ENCODE assay signal across 27 cellular contexts in genomic region chr2:38586926-38587325, GRCh38. TPM values are rescaled to one million over a fixed set of nuclear protein-coding genes. Genes with fewer than 3 reads are reported as not detected.
DNase-seq lines count a peak whose midpoint lies in the region; ATAC-seq and TF ChIP-seq lines count a peak whose summit lies in the region.
"Had no signal": no experiment of that assay in that cellular context is flagged by ENCODE, and none has a peak within 500 bp of the region (broad histone marks: within the 10 kb centered on the region; RNA-seq: fewer than 3 reads in every experiment).

No MANE protein-coding gene starts in this region.

- H3K9me3 ChIP-seq in SK-N-MC (ENCODE audit: low read depth, low read length) = no peaks in the 10 kb centered on the region
- no peaks in the 10 kb centered on the region for H3K9me3 ChIP-seq in CD4-positive, alpha-beta T cell (ENCODE audit: control insufficient read depth, low read length)
- H3K9me3 ChIP-seq: BE2C, HAP-1, prostate gland, SJCRH30 had no signal

- peak overlapping the region in 1 of 2 donors; percentile 22 for H3K4me3 Mint-ChIP-seq in activated T-cell treated with anti-CD3 and anti-CD28 coated beads, Interleukin-2, amount 50 U/mL, for 72 hours
- no peak overlapping the region for H3K4me3 Mint-ChIP-seq in CD4-positive, alpha-beta T cell
- H3K4me3 Mint-ChIP-seq in activated T-helper 1 cell treated with anti-CD3 and anti-CD28 coated beads, Interleukin-12 subunit alpha, Interleukin-12 subunit beta, Interleukin-2, Interleukin-4 antibody, amounts not matched to agents 30 ng/mL and 10 ng/mL and 1 ng/mL, durations not matched to agents 14 hours and 24 hours and 36 hours = no peak overlapping the region
- H3K4me3 Mint-ChIP-seq: activated CD8-positive, alpha-beta T cell treated with anti-CD3 and anti-CD28 coated beads for 36 hours; activated naive CD8-positive, alpha-beta T cell treated with anti-CD3 and anti-CD28 coated beads, Interleukin-2, amount 50 U/mL, for 24 hours; IgD-negative memory B cell; naive B cell; stimulated activated naive CD8-positive, alpha-beta T cell treated with anti-CD3 and anti-CD28 coated beads, Interleukin-15, Interleukin-2, amounts not matched to agents 100 ng/mL and 50 ng/mL, for 24 hours had no signal

- no peaks in the 10 kb centered on the region for H3K27me3 Mint-ChIP-seq in activated T-cell treated with anti-CD3 and anti-CD28 coated beads, Interleukin-2, amount 50 U/mL, for 72 hours (ENCODE audit: low read depth)
- H3K27me3 Mint-ChIP-seq in CD4-positive, alpha-beta T cell = no peaks in the 10 kb centered on the region
- H3K27me3 Mint-ChIP-seq in activated T-helper 1 cell treated with anti-CD3 and anti-CD28 coated beads, Interleukin-12 subunit alpha, Interleukin-12 subunit beta, Interleukin-2, Interleukin-4 antibody, amounts not matched to agents 30 ng/mL and 10 ng/mL and 1 ng/mL, durations not matched to agents 14 hours and 24 hours and 36 hours (ENCODE audit: insufficient read depth) = no peaks in the 10 kb centered on the region
- H3K27me3 Mint-ChIP-seq: activated CD8-positive, alpha-beta T cell treated with anti-CD3 and anti-CD28 coated beads for 36 hours; activated naive CD8-positive, alpha-beta T cell treated with anti-CD3 and anti-CD28 coated beads, Interleukin-2, amount 50 U/mL, for 24 hours; stimulated activated naive CD8-positive, alpha-beta T cell treated with anti-CD3 and anti-CD28 coated beads, Interleukin-15, Interleukin-2, amounts not matched to agents 100 ng/mL and 50 ng/mL, for 24 hours had no signal

- peaks cover 2 to 4% of the 10 kb centered on the region in 2 donors for H3K9me3 Mint-ChIP-seq in activated T-cell treated with anti-CD3 and anti-CD28 coated beads, Interleukin-2, amount 50 U/mL, for 72 hours
- no peaks in the 10 kb centered on the region for H3K9me3 Mint-ChIP-seq in CD4-positive, alpha-beta T cell
- H3K9me3 Mint-ChIP-seq in activated T-helper 1 cell treated with anti-CD3 and anti-CD28 coated beads, Interleukin-12 subunit alpha, Interleukin-12 subunit beta, Interleukin-2, Interleukin-4 antibody, amounts not matched to agents 30 ng/mL and 10 ng/mL and 1 ng/mL, durations not matched to agents 14 hours and 24 hours and 36 hours = peaks cover 4% of the 10 kb centered on the region
- H3K9me3 Mint-ChIP-seq: activated CD8-positive, alpha-beta T cell treated with anti-CD3 and anti-CD28 coated beads for 36 hours; activated naive CD8-positive, alpha-beta T cell treated with anti-CD3 and anti-CD28 coated beads, Interleukin-2, amount 50 U/mL, for 24 hours; stimulated activated naive CD8-positive, alpha-beta T cell treated with anti-CD3 and anti-CD28 coated beads, Interleukin-15, Interleukin-2, amounts not matched to agents 100 ng/mL and 50 ng/mL, for 24 hours had no signal

- H3K36me3 Mint-ChIP-seq in activated T-cell treated with anti-CD3 and anti-CD28 coated beads, Interleukin-2, amount 50 U/mL, for 72 hours (ENCODE audit: insufficient read depth in 2 of 2) = peaks cover 4 to 22% of the 10 kb centered on the region in 2 donors
- peaks cover 52% of the 10 kb centered on the region for H3K36me3 Mint-ChIP-seq in CD4-positive, alpha-beta T cell (ENCODE audit: low read depth)
- H3K36me3 Mint-ChIP-seq in activated T-helper 1 cell treated with anti-CD3 and anti-CD28 coated beads, Interleukin-12 subunit alpha, Interleukin-12 subunit beta, Interleukin-2, Interleukin-4 antibody, amounts not matched to agents 30 ng/mL and 10 ng/mL and 1 ng/mL, durations not matched to agents 14 hours and 24 hours and 36 hours (ENCODE audit: low read depth) = peaks cover 54% of the 10 kb centered on the region

- no peak for ATAC-seq in activated T-cell treated with anti-CD3 and anti-CD28 coated beads, Interleukin-2, amount 50 U/mL, for 72 hours (replicated peaks in 1 of 2)
- no peak for ATAC-seq in CD4-positive, alpha-beta T cell (ENCODE audit: poor library complexity)
- ATAC-seq: activated CD8-positive, alpha-beta T cell treated with anti-CD3 and anti-CD28 coated beads for 36 hours; activated naive CD8-positive, alpha-beta T cell treated with anti-CD3 and anti-CD28 coated beads, Interleukin-2, amount 50 U/mL, for 24 hours had no signal

- intact Hi-C loops in CD4-positive, alpha-beta T cell (cut with DNase I, micrococcal nuclease) = loop anchor here in 1 of 2 experiments (10.0 kb wide), 1 partner anchor 248 kb away; no protein-coding TSS in a partner anchor
- intact Hi-C loops in activated T-helper 1 cell treated with anti-CD3 and anti-CD28 coated beads, Interleukin-12 subunit alpha, Interleukin-12 subunit beta, Interleukin-2, Interleukin-4 antibody, amounts not matched to agents 30 ng/mL and 10 ng/mL and 1 ng/mL, durations not matched to agents 14 hours and 24 hours and 36 hours (cut with micrococcal nuclease) = no loop called here

- H3K27me3 ChIP-seq in CD4-positive, alpha-beta T cell (ENCODE audit: control insufficient read depth, insufficient read depth, low read length) = no peaks in the 10 kb centered on the region
- H3K27me3 ChIP-seq: BE2C, dorsolateral prefrontal cortex, SJCRH30 had no signal

- H3K27ac Mint-ChIP-seq in activated T-cell treated with anti-CD3 and anti-CD28 coated beads, Interleukin-2, amount 50 U/mL, for 72 hours = peak overlapping the region; percentile 97
- no peak overlapping the region for H3K27ac Mint-ChIP-seq in CD4-positive, alpha-beta T cell
- H3K27ac Mint-ChIP-seq in activated T-helper 1 cell treated with anti-CD3 and anti-CD28 coated beads, Interleukin-12 subunit alpha, Interleukin-12 subunit beta, Interleukin-2, Interleukin-4 antibody, amounts not matched to agents 30 ng/mL and 10 ng/mL and 1 ng/mL, durations not matched to agents 14 hours and 24 hours and 36 hours = no peak overlapping the region
- H3K27ac Mint-ChIP-seq: activated naive CD8-positive, alpha-beta T cell treated with anti-CD3 and anti-CD28 coated beads, Interleukin-2, amount 50 U/mL, for 24 hours; IgD-negative memory B cell; stimulated activated naive CD8-positive, alpha-beta T cell treated with anti-CD3 and anti-CD28 coated beads, Interleukin-15, Interleukin-2, amounts not matched to agents 100 ng/mL and 50 ng/mL, for 24 hours had no signal

- no peak for DNase-seq in activated T-cell treated with anti-CD3 and anti-CD28 coated beads, Interleukin-2, amount 50 U/mL, for 72 hours
- DNase-seq in activated T-cell treated with anti-CD3 and anti-CD28 coated beads for 4 hours (no peak), SK-N-MC (ENCODE audit: low read depth, low spot score) (no peak), fibroblast of villous mesenchyme (ENCODE audit: low read depth) (peak; percentile 32), ureter (ENCODE audit: low spot score) (no peak), NCI-H2196 treated with DMSO at 0.1 percent for 48 hours (lab: John Stamatoyannopoulos, UW; ENCODE audit: unreplicated experiment) (no peak)
- no peak for DNase-seq in CD4-positive, alpha-beta T cell
- no peak for DNase-seq in activated T-helper 1 cell treated with anti-CD3 and anti-CD28 coated beads, Interleukin-12 subunit alpha, Interleukin-12 subunit beta, Interleukin-2, Interleukin-4 antibody, amounts not matched to agents 30 ng/mL and 10 ng/mL and 1 ng/mL, durations not matched to agents 14 hours and 24 hours and 36 hours (ENCODE audit: low spot score)
- DNase-seq: activated CD4-positive, CD25-positive, alpha-beta regulatory T cell treated with anti-CD3 and anti-CD28 coated beads, Interleukin-2, amount 50 U/mL, for 72 hours; activated CD8-positive, alpha-beta T cell treated with anti-CD3 and anti-CD28 coated beads for 36 hours; activated naive CD8-positive, alpha-beta T cell treated with anti-CD3 and anti-CD28 coated beads, Interleukin-2, amount 50 U/mL, for 24 hours; BE2C; cerebellar nuclear complex; DMS79 treated with DMSO at 0.1 percent for 48 hours; dorsolateral prefrontal cortex; GF-D8; hippocampal formation; naive B cell; NCI-H1417; NCI-H2029 treated with DMSO at 0.1 percent for 48 hours; NCI-H2227 treated with DMSO at 0.1 percent for 48 hours; nucleus accumbens; SJCRH30 had no signal

- CTCF ChIA-PET in CD4-positive, alpha-beta T cell (lab: Charles Lee) = interaction anchor here (1.2 kb wide), 1 partner anchor 16 kb away, joined by 7 read pairs; the partner anchor contains the start of gene HNRNPLL

- H3K27ac ChIP-seq in SK-N-MC = peak overlapping the region; percentile 7; the same call in 1 of the 2 replicates
- H3K27ac ChIP-seq in CD4-positive, alpha-beta T cell (ENCODE audit: low read depth, low read length) = no peak overlapping the region
- H3K27ac ChIP-seq: dorsolateral prefrontal cortex, SJCRH30 had no signal

- H3K36me3 ChIP-seq in SK-N-MC (ENCODE audit: insufficient read depth, low read length) = peaks cover 21% of the 10 kb centered on the region
- H3K36me3 ChIP-seq: prostate gland had no signal

- POLR2A ChIA-PET in CD4-positive, alpha-beta T cell (lab: Charles Lee) = interaction anchor here (2.3 kb wide), 1 partner anchor 164 kb away, joined by 8 read pairs; the partner anchor contains the start of gene SRSF7

- no peak for TF ChIP-seq CTCF in fibroblast of villous mesenchyme (IDR thresholded peaks at IDR 0.05; ENCODE audit: insufficient read depth, low read depth, low read length)
- TF ChIP-seq CTCF in CD4-positive, alpha-beta T cell (IDR thresholded peaks at IDR 0.05) = no peak

- H3K4me1 Mint-ChIP-seq in activated T-cell treated with anti-CD3 and anti-CD28 coated beads, Interleukin-2, amount 50 U/mL, for 72 hours (ENCODE audit: low read depth) = peaks cover 38% of the 10 kb centered on the region
- H3K4me1 Mint-ChIP-seq in CD4-positive, alpha-beta T cell (ENCODE audit: low read depth) = peaks cover 39% of the 10 kb centered on the region
- peaks cover 50% of the 10 kb centered on the region for H3K4me1 Mint-ChIP-seq in activated T-helper 1 cell treated with anti-CD3 and anti-CD28 coated beads, Interleukin-12 subunit alpha, Interleukin-12 subunit beta, Interleukin-2, Interleukin-4 antibody, amounts not matched to agents 30 ng/mL and 10 ng/mL and 1 ng/mL, durations not matched to agents 14 hours and 24 hours and 36 hours (ENCODE audit: low read depth)
- H3K4me1 Mint-ChIP-seq: IgD-negative memory B cell, naive B cell had no signal

- H3K4me3 ChIP-seq in SK-N-MC = no peak overlapping the region
- H3K4me3 ChIP-seq in fibroblast of villous mesenchyme (ENCODE audit: low read depth, low read length) = no peak overlapping the region
- H3K4me3 ChIP-seq: dorsolateral prefrontal cortex, HAP-1, prostate gland, SJCRH30 had no signal

- no peak overlapping the region for H3K9ac ChIP-seq in SK-N-MC (ENCODE audit: insufficient read length)

RNA-seq across cellular contexts. Expression of gene HNRNPLL, which starts 15.8 kb away (rescaled TPM):
- 10 to 100 TPM; 63.7 to 80.7 TPM for total RNA-seq in activated T-cell treated with anti-CD3 and anti-CD28 coated beads, Interleukin-2, amount 50 U/mL, for 72 hours
- total RNA-seq in fibroblast of villous mesenchyme = 40.6 and 57.0 TPM in 2 replicates
- total RNA-seq in ureter = 55.2 TPM
- 10 to 100 TPM; 44.9 to 46.5 TPM for total RNA-seq in CD4-positive, alpha-beta T cell
- 85.8 and 91.5 TPM in 2 replicates for total RNA-seq in activated T-helper 1 cell treated with anti-CD3 and anti-CD28 coated beads, Interleukin-12 subunit alpha, Interleukin-12 subunit beta, Interleukin-2, Interleukin-4 antibody, amounts not matched to agents 30 ng/mL and 10 ng/mL and 1 ng/mL, durations not matched to agents 14 hours and 24 hours and 36 hours
